ENCODE assay signal across 8 cellular contexts in genomic region chr7:154726368-154726767, GRCh38.
"Had no signal": no experiment of that assay in that cellular context is flagged by ENCODE, and none has a peak within 500 bp of the region (broad histone marks: within the 10 kb centered on the region; RNA-seq: fewer than 3 reads in every experiment).

No MANE protein-coding gene starts in this region.

- H3K4me3 ChIP-seq: GM12878 had no signal

- FAIRE-seq: G401.6, GM12878, GM12891, GM12892, GM18507, GM19239 had no signal

- DNase-seq: GDM1, GF-D8 had no signal

- ATAC-seq: GM12878 had no signal
